In the genomic region with DNA sequence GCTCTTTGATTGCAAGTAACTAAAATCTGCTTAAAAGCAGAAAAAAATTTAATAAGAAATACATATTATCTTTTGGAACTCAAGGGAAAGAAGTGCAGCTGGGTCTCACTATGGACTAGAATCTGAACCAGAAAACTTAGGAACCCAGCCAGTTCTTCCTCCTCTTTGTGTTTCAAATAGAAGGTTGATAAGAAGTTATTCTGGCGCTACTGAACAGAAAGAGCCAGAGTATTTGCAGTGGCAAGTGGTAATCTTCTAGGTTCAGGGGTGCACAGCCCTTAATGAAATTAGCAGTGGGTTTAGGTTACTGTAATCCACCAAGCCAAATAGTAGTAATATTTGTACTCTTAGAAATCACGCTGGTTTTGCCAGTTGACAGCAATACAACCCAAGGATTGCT, we compare ENCODE assay signal across 7 cellular contexts. TPM values are rescaled to one million over a fixed set of nuclear protein-coding genes. Genes with fewer than 3 reads are reported as not detected.
"Had no signal": no experiment of that assay in that cellular context is flagged by ENCODE, and none has a peak within 500 bp of the region (broad histone marks: within the 10 kb centered on the region; RNA-seq: fewer than 3 reads in every experiment).

No MANE protein-coding gene starts in this region.

- DNase-seq: H9, HCEC 1CT had no signal

- H3K27ac ChIP-seq: HL-60 had no signal

- H3K4me3 ChIP-seq: GM23338 had no signal

- ATAC-seq: GM23338, HepG2 had no signal

RNA-seq across cellular contexts. Expression of a gene that starts 33.4 kb away (rescaled TPM):
- total RNA-seq: H1, HepG2 had no signal
- polyA plus RNA-seq: HepG2, IgD-negative memory B cell had no signal
